In the genomic region with DNA sequence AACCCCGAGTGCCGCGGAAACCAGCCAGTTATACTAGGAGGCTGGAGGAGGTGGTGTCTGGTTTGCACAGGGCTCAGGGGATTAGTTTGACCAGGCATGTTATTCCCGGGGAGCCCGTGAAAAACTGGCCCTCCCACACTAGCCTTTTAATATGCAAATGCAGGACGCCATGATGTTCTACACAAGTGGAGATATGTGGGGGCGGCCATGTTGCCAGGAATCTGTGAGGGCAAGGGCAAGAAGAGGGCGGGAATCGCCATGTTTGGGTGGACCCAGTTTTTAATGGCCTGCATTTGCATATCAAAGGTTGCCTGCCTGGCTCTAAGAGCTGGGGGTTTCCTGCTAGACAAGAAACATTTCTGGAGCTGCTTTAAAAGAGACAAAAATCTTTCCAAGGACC, we compare ENCODE assay signal across 1 cellular context.
TF ChIP-seq lines count a peak whose summit lies in the region.

No MANE protein-coding gene starts in this region.

TF ChIP-seq in H1, 55 proteins besides CTCF, POLR2A, EP300 and RAD21 (continued from another document):
- TF ChIP-seq E2F6 (IDR thresholded peaks at IDR 0.05), result peak; percentile 80
- peak; percentile 93 for TF ChIP-seq YY1 (IDR thresholded peaks at IDR 0.05; ENCODE audit: low read depth, low read length)
- TF ChIP-seq JUN (IDR thresholded peaks at IDR 0.05; ENCODE audit: low read depth, low read length), result no peak
